In the genomic region with DNA sequence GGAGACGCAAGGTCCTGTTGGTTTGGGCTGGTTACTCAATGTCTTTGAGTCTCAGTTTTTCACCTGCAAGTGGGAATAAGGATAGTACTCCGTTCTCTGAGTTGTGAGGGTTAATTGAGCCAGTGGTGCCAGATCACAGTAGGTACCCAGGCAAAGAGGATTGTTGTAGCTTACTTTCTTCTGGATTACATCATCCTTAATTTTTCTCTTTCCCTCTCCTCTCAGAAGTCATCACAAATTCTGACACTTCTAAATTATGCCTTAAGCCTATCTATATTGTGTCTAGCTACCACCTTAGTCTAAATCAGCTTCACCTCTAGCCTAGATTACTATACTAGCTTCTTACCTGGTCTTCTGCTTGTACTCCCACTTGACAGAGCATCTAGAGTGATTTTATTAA, we compare ENCODE assay signal across 1 cellular context.
TF ChIP-seq lines count a peak whose summit lies in the region.

No MANE protein-coding gene starts in this region.

TF ChIP-seq in GM23338, 12 proteins besides CTCF, POLR2A, EP300 and RAD21 (continued from another document):
- TF ChIP-seq, protein P1, sequence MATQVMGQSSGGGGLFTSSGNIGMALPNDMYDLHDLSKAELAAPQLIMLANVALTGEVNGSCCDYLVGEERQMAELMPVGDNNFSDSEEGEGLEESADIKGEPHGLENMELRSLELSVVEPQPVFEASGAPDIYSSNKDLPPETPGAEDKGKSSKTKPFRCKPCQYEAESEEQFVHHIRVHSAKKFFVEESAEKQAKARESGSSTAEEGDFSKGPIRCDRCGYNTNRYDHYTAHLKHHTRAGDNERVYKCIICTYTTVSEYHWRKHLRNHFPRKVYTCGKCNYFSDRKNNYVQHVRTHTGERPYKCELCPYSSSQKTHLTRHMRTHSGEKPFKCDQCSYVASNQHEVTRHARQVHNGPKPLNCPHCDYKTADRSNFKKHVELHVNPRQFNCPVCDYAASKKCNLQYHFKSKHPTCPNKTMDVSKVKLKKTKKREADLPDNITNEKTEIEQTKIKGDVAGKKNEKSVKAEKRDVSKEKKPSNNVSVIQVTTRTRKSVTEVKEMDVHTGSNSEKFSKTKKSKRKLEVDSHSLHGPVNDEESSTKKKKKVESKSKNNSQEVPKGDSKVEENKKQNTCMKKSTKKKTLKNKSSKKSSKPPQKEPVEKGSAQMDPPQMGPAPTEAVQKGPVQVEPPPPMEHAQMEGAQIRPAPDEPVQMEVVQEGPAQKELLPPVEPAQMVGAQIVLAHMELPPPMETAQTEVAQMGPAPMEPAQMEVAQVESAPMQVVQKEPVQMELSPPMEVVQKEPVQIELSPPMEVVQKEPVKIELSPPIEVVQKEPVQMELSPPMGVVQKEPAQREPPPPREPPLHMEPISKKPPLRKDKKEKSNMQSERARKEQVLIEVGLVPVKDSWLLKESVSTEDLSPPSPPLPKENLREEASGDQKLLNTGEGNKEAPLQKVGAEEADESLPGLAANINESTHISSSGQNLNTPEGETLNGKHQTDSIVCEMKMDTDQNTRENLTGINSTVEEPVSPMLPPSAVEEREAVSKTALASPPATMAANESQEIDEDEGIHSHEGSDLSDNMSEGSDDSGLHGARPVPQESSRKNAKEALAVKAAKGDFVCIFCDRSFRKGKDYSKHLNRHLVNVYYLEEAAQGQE (IDR thresholded peaks at IDR 0.05; ENCODE audit: unreplicated experiment): no peak
- TF ChIP-seq, protein P2, sequence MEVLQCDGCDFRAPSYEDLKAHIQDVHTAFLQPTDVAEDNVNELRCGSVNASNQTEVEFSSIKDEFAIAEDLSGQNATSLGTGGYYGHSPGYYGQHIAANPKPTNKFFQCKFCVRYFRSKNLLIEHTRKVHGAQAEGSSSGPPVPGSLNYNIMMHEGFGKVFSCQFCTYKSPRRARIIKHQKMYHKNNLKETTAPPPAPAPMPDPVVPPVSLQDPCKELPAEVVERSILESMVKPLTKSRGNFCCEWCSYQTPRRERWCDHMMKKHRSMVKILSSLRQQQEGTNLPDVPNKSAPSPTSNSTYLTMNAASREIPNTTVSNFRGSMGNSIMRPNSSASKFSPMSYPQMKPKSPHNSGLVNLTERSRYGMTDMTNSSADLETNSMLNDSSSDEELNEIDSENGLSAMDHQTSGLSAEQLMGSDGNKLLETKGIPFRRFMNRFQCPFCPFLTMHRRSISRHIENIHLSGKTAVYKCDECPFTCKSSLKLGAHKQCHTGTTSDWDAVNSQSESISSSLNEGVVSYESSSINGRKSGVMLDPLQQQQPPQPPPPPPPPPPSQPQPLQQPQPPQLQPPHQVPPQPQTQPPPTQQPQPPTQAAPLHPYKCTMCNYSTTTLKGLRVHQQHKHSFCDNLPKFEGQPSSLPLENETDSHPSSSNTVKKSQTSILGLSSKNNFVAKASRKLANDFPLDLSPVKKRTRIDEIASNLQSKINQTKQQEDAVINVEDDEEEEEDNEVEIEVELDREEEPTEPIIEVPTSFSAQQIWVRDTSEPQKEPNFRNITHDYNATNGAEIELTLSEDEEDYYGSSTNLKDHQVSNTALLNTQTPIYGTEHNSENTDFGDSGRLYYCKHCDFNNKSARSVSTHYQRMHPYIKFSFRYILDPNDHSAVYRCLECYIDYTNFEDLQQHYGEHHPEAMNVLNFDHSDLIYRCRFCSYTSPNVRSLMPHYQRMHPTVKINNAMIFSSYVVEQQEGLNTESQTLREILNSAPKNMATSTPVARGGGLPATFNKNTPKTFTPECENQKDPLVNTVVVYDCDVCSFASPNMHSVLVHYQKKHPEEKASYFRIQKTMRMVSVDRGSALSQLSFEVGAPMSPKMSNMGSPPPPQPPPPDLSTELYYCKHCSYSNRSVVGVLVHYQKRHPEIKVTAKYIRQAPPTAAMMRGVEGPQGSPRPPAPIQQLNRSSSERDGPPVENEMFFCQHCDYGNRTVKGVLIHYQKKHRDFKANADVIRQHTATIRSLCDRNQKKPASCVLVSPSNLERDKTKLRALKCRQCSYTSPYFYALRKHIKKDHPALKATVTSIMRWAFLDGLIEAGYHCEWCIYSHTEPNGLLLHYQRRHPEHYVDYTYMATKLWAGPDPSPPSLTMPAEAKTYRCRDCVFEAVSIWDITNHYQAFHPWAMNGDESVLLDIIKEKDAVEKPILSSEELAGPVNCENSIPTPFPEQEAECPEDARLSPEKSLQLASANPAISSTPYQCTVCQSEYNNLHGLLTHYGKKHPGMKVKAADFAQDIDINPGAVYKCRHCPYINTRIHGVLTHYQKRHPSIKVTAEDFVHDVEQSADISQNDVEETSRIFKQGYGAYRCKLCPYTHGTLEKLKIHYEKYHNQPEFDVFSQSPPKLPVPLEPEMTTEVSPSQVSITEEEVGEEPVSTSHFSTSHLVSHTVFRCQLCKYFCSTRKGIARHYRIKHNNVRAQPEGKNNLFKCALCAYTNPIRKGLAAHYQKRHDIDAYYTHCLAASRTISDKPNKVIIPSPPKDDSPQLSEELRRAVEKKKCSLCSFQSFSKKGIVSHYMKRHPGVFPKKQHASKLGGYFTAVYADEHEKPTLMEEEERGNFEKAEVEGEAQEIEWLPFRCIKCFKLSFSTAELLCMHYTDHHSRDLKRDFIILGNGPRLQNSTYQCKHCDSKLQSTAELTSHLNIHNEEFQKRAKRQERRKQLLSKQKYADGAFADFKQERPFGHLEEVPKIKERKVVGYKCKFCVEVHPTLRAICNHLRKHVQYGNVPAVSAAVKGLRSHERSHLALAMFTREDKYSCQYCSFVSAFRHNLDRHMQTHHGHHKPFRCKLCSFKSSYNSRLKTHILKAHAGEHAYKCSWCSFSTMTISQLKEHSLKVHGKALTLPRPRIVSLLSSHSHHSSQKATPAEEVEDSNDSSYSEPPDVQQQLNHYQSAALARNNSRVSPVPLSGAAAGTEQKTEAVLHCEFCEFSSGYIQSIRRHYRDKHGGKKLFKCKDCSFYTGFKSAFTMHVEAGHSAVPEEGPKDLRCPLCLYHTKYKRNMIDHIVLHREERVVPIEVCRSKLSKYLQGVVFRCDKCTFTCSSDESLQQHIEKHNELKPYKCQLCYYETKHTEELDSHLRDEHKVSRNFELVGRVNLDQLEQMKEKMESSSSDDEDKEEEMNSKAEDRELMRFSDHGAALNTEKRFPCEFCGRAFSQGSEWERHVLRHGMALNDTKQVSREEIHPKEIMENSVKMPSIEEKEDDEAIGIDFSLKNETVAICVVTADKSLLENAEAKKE (CRISPR knock-in tag; IDR thresholded peaks at IDR 0.05): no peak
- no peak for TF ChIP-seq ZNF114 (CRISPR knock-in tag; IDR thresholded peaks at IDR 0.05)
- no peak for TF ChIP-seq POLR2AphosphoS5 (IDR thresholded peaks at IDR 0.05; ENCODE audit: low read depth)
- no peak for TF ChIP-seq NANOG (IDR thresholded peaks at IDR 0.05; ENCODE audit: borderline replicate concordance)
- no peak for TF ChIP-seq EZH2phosphoT487 (IDR thresholded peaks at IDR 0.05; ENCODE audit: unreplicated experiment)
